ENCODE assay signal across 1 cellular context in the genomic region with DNA sequence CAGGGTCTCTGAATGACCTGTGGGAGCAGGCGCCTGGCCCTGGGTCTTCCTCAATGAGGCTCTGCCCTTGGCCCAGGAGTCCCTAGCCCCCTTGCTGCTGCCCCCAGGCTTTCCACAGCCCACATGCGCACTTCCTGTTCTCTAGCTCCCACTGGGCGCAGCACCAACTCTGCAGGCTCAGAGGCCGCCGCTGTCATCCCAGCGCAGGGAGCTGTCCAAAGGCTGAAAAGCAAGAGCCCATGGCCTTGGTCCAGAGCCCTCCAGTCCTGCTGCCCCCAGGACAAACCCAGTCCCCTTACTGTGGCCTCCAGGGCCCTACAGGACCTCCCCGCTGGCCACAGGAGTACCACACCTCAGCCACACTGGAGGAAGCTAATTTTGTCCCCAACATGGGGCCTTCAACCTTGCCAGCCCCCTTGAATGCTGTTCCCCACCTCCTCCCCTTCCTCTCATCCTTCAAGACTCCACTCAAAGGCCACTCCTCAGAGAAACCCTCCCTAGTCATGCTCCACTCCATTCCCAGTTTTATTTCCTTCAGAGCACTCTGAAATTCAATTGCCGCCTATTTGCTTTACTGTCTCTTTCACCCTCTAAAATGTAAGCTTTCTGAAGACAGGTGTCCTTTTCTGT.
TF ChIP-seq lines count a peak whose summit lies in the region.

No MANE protein-coding gene starts in this region.

TF ChIP-seq in SK-N-SH, 30 proteins besides CTCF, POLR2A, EP300 and RAD21 (continued from another document):
- TF ChIP-seq, protein P1, sequence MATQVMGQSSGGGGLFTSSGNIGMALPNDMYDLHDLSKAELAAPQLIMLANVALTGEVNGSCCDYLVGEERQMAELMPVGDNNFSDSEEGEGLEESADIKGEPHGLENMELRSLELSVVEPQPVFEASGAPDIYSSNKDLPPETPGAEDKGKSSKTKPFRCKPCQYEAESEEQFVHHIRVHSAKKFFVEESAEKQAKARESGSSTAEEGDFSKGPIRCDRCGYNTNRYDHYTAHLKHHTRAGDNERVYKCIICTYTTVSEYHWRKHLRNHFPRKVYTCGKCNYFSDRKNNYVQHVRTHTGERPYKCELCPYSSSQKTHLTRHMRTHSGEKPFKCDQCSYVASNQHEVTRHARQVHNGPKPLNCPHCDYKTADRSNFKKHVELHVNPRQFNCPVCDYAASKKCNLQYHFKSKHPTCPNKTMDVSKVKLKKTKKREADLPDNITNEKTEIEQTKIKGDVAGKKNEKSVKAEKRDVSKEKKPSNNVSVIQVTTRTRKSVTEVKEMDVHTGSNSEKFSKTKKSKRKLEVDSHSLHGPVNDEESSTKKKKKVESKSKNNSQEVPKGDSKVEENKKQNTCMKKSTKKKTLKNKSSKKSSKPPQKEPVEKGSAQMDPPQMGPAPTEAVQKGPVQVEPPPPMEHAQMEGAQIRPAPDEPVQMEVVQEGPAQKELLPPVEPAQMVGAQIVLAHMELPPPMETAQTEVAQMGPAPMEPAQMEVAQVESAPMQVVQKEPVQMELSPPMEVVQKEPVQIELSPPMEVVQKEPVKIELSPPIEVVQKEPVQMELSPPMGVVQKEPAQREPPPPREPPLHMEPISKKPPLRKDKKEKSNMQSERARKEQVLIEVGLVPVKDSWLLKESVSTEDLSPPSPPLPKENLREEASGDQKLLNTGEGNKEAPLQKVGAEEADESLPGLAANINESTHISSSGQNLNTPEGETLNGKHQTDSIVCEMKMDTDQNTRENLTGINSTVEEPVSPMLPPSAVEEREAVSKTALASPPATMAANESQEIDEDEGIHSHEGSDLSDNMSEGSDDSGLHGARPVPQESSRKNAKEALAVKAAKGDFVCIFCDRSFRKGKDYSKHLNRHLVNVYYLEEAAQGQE (IDR thresholded peaks at IDR 0.05; ENCODE audit: low read depth, low read length), result peak; percentile 97
- 0 out of 2 replicates have a peak, but pooled peaks have one; percentile 20 for TF ChIP-seq NFIC (IDR thresholded peaks at IDR 0.05; ENCODE audit: borderline replicate concordance)
